Comparison of ENCODE assay signal across 1 cellular context in genomic region chr16:89841275-89841674, GRCh38.
TF ChIP-seq lines count a peak whose summit lies in the region.

No MANE protein-coding gene starts in this region.

TF ChIP-seq in GM12878, 131 proteins besides CTCF, POLR2A, EP300 and RAD21:
- TF ChIP-seq CREB1 (IDR thresholded peaks at IDR 0.05; ENCODE audit: low read depth) (peak; percentile 70), CREM (IDR thresholded peaks at IDR 0.05; ENCODE audit: low read depth) (peak; percentile 67), PAX5 (IDR thresholded peaks at IDR 0.05; ENCODE audit: borderline replicate concordance, low read depth, low read length) (peak; percentile 85), ATF7 (IDR thresholded peaks at IDR 0.05; ENCODE audit: low read depth) (0 out of 2 replicates have a peak, but pooled peaks have one; percentile 12), SREBF1 (IDR thresholded peaks at IDR 0.05; ENCODE audit: low read length) (no peak), BCL11A (IDR thresholded peaks at IDR 0.05; ENCODE audit: low read depth, low read length) (peak; percentile 46; the same call in 1 of the 2 replicates), ATF2 (IDR thresholded peaks at IDR 0.05; ENCODE audit: low read length) (no peak), CHD2 (IDR thresholded peaks at IDR 0.05; ENCODE audit: borderline replicate concordance, low read depth, low read length) (no peak), BHLHE40 (IDR thresholded peaks at IDR 0.05; ENCODE audit: borderline replicate concordance in 1 of 2, low read depth in 2 of 2, low read length in 1 of 2) (peak in 1 of 2 experiments; percentile 37; a peak in 1 of 4 replicates), MLLT1 (IDR thresholded peaks at IDR 0.05) (peak; percentile 82), TCF12 (IDR thresholded peaks at IDR 0.05; ENCODE audit: low read depth, low read length) (peak; percentile 48; the same call in 1 of the 2 replicates), CBFB (IDR thresholded peaks at IDR 0.05; ENCODE audit: low read depth) (peak; percentile 52; the same call in 1 of the 2 replicates), MTA2 (IDR thresholded peaks at IDR 0.05; ENCODE audit: low read depth) (peak; percentile 61), POU2F2 (IDR thresholded peaks at IDR 0.05; ENCODE audit: borderline replicate concordance, low read depth, low read length) (peak; percentile 93; the same call in 2 of the 3 replicates), RUNX3 (IDR thresholded peaks at IDR 0.05; ENCODE audit: low read length) (peak; percentile 76), DPF2 (IDR thresholded peaks at IDR 0.05) (peak; percentile 72)
TF ChIP-seq in GM12878: peak in this region for 13.
